Comparison of ENCODE assay signal across 13 cellular contexts in genomic region chr7:76981187-76981970, GRCh38. TPM values are rescaled to one million over a fixed set of nuclear protein-coding genes. Genes with fewer than 3 reads are reported as not detected.
"Had no signal": no experiment of that assay in that cellular context is flagged by ENCODE, and none has a peak within 500 bp of the region (broad histone marks: within the 10 kb centered on the region; RNA-seq: fewer than 3 reads in every experiment).

No MANE protein-coding gene starts in this region.

RNA-seq across cellular contexts. Expression of gene SPDYE17, which starts 50.8 kb away (rescaled TPM):
- total RNA-seq: activated B cell treated with CpG ODN at 0.5 μM for 24 hours; activated CD4-positive, alpha-beta memory T cell treated with anti-CD3 and anti-CD28 coated beads for 36 hours; activated CD4-positive, alpha-beta memory T cell treated with anti-CD3 and anti-CD28 coated beads, Interleukin-2, amount 10 ng/mL, durations not matched to agents 7 days and 5 days; activated CD4-positive, alpha-beta T cell treated with anti-CD3 and anti-CD28 coated beads for 36 hours; activated CD4-positive, alpha-beta T cell treated with anti-CD3 and anti-CD28 coated beads, Interleukin-2, amount 10 ng/mL, durations not matched to agents 7 days and 5 days; activated CD8-positive, alpha-beta memory T cell treated with anti-CD3 and anti-CD28 coated beads for 36 hours; activated CD8-positive, alpha-beta memory T cell treated with anti-CD3 and anti-CD28 coated beads, Interleukin-2, amount 10 ng/mL, durations not matched to agents 7 days and 5 days; activated CD8-positive, alpha-beta T cell treated with anti-CD3 and anti-CD28 coated beads for 36 hours; activated CD8-positive, alpha-beta T cell treated with anti-CD3 and anti-CD28 coated beads, Interleukin-2, amount 10 ng/mL, durations not matched to agents 7 days and 5 days; T-cell; T-helper 1 cell treated with Interleukin-12 subunit alpha and Interleukin-12 subunit beta and Interleukin-4 antibody, amounts not matched to agents 30 ng/mL and 1 ng/mL, for 36 hours; T-helper 17 cell; T-helper 2 cell treated with Interferon-gamma antibody and Interleukin-4, amounts not matched to agents 100 ng/mL and 5 ng/mL, for 36 hours had no signal
